In the genomic region with DNA sequence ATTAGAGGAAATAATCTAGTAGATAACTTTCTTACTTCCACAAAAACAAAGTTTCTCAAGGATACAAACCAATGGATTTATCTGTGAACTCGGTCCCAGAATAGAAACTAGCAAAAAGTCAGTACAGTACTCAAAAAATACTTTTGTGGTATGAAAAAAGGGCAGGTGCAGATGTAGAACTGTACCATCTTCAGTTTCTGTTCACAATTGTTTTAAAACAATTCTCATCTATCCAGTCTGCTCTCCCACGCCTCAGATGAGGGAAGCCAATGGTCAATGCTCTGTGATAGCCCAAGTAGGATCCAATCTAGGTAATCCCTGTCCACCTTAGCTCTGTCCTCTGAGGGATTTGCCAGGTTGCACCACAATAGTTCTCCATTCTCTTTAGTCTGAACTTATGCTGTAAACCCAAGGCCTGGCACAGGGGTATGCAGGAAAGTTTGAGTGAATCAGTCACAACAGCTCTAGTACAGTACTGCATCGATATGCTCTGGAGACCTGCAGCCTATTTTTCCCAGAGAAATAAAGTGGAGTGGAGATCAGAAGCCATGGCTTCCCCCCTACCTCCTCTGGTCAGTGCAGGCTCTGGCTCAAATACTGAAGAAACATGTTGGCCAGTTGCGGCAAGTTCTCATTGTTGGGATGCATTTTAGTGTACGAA, we compare ENCODE assay signal across 8 cellular contexts. TPM values are rescaled to one million over a fixed set of nuclear protein-coding genes. Genes with fewer than 3 reads are reported as not detected.
DNase-seq lines count a peak whose midpoint lies in the region; ATAC-seq, FAIRE-seq and TF ChIP-seq lines count a peak whose summit lies in the region.

No MANE protein-coding gene starts in this region.

- H3K9me1 ChIP-seq in keratinocyte (ENCODE audit: control insufficient read depth, extremely low read depth, insufficient read depth, low read length): no peaks in the 10 kb centered on the region

- peaks cover 32% of the 10 kb centered on the region for H3K4me1 Mint-ChIP-seq in activated CD8-positive, alpha-beta T cell treated with anti-CD3 and anti-CD28 coated beads, Interleukin-2, amount 10 ng/mL, durations not matched to agents 7 days and 5 days (ENCODE audit: low read depth)

- peak overlapping the region; percentile 84 for H3K4me2 ChIP-seq in keratinocyte (ENCODE audit: control insufficient read depth, extremely low read depth, insufficient read depth, low read depth, low read length)

- H3K4me1 ChIP-seq in keratinocyte (ENCODE audit: control insufficient read depth, extremely low read depth, insufficient read depth, low read length): peaks cover 21% of the 10 kb centered on the region
- peaks cover 0 to 33% (median 27%) of the 10 kb centered on the region in 4 donors for H3K4me1 ChIP-seq in tibial artery

- H3K9me3 ChIP-seq in keratinocyte (ENCODE audit: control insufficient read depth, low read depth, low read length) (no peaks in the 10 kb centered on the region), tibial artery (no peaks in the 10 kb centered on the region)

- H4K20me1 ChIP-seq in keratinocyte (ENCODE audit: control insufficient read depth, extremely low read depth, insufficient read depth, low read length): peaks cover 9% of the 10 kb centered on the region

- peak; percentile 21 for ATAC-seq in HG02642 (IDR thresholded peaks at IDR 0.05; ENCODE audit: poor library complexity, unreplicated experiment)
- ATAC-seq in activated CD8-positive, alpha-beta T cell treated with anti-CD3 and anti-CD28 coated beads, Interleukin-2, amount 10 ng/mL, durations not matched to agents 7 days and 5 days: no peak

- POLR2A ChIA-PET in activated CD8-positive, alpha-beta T cell treated with anti-CD3 and anti-CD28 coated beads, Interleukin-2, amount 10 ng/mL, durations not matched to agents 7 days and 5 days (lab: Charles Lee): interaction anchor here (1.0 to 2.4 kb wide), 4 partner anchors 16 to 334 kb away, joined by 3 to 9 read pairs (median 6); a partner anchor contains a TSS

- peak overlapping the region; percentile 90 for H3K9ac ChIP-seq in keratinocyte (ENCODE audit: control insufficient read depth, extremely low read depth, insufficient read depth, low read length)

- peak overlapping the region; percentile 78 for H3K27ac ChIP-seq in keratinocyte (ENCODE audit: control insufficient read depth, insufficient read depth, low read length)
- H3K27ac ChIP-seq in tibial artery: peak overlapping the region; percentile 88

- peak; percentile 43 for DNase-seq in GM10266 (ENCODE audit: extremely low spot score)
- DNase-seq in activated CD8-positive, alpha-beta T cell treated with anti-CD3 and anti-CD28 coated beads, Interleukin-2, amount 10 ng/mL, durations not matched to agents 7 days and 5 days: no peak
- no peak for DNase-seq in keratinocyte (ENCODE audit: low read depth, low spot score)
- no peak for DNase-seq in tibial artery
- DNase-seq in NCI-H345 treated with DMSO at 0.1 percent for 48 hours (lab: John Stamatoyannopoulos, UW; ENCODE audit: unreplicated experiment): no peak
- no peak for DNase-seq in activated gamma-delta T cell treated with Interleukin-2 at 50 U/mL for 16 hours
- no peak for DNase-seq in activated effector memory CD4-positive, alpha-beta T cell treated with anti-CD3 and anti-CD28 coated beads, Interleukin-2, amount 50 U/mL, for 16 hours

- CTCF ChIA-PET in activated CD8-positive, alpha-beta T cell treated with anti-CD3 and anti-CD28 coated beads, Interleukin-2, amount 10 ng/mL, durations not matched to agents 7 days and 5 days (lab: Charles Lee): no interaction called here

- H3K27me3 Mint-ChIP-seq in activated CD8-positive, alpha-beta T cell treated with anti-CD3 and anti-CD28 coated beads, Interleukin-2, amount 10 ng/mL, durations not matched to agents 7 days and 5 days (ENCODE audit: low read depth): no peaks in the 10 kb centered on the region

- H3K79me2 ChIP-seq in keratinocyte (ENCODE audit: control insufficient read depth, insufficient read depth, low read length): peaks cover 32% of the 10 kb centered on the region

- TF ChIP-seq CTCF in GM10266 (IDR thresholded peaks at IDR 0.05; ENCODE audit: control insufficient read depth, insufficient read depth, low read depth, missing control alignments) (no peak), keratinocyte (optimal IDR thresholded peaks at IDR 0.05 in 1 of 3, IDR thresholded peaks at IDR 0.05 in 1 of 3, conservative IDR thresholded peaks at IDR 0.05 in 1 of 3; ENCODE audit: extremely low read depth in 1 of 3, insufficient read depth in 2 of 3, low read length in 3 of 3) (no peak), tibial artery (IDR thresholded peaks at IDR 0.05) (no peak)

- H2AFZ ChIP-seq in keratinocyte (ENCODE audit: control insufficient read depth, low read length): no peak overlapping the region

- peaks cover 0 to 2% of the 10 kb centered on the region in 2 experiments for H3K36me3 ChIP-seq in keratinocyte (ENCODE audit: control insufficient read depth in 2 of 2, extremely low read depth in 1 of 2, insufficient read depth in 2 of 2, low read length in 2 of 2)
- peaks cover under 1 to 15% (median 3%) of the 10 kb centered on the region in 3 donors for H3K36me3 ChIP-seq in tibial artery

- peaks cover 35% of the 10 kb centered on the region for H3K36me3 Mint-ChIP-seq in activated CD8-positive, alpha-beta T cell treated with anti-CD3 and anti-CD28 coated beads, Interleukin-2, amount 10 ng/mL, durations not matched to agents 7 days and 5 days (ENCODE audit: low read depth)

- H3K4me3 Mint-ChIP-seq in activated CD8-positive, alpha-beta T cell treated with anti-CD3 and anti-CD28 coated beads, Interleukin-2, amount 10 ng/mL, durations not matched to agents 7 days and 5 days: peak overlapping the region; percentile 94

- dilution Hi-C loops in keratinocyte (cut with MboI; ENCODE audit: extremely low pct_ligation_motif_present, low sequenced_read_pairs): no loop called here

- peak overlapping the region; percentile 98 for H3K27ac Mint-ChIP-seq in activated CD8-positive, alpha-beta T cell treated with anti-CD3 and anti-CD28 coated beads, Interleukin-2, amount 10 ng/mL, durations not matched to agents 7 days and 5 days

- H3K4me3 ChIP-seq in keratinocyte (ENCODE audit: control insufficient read depth in 2 of 3, extremely low read depth in 1 of 3, insufficient read depth in 2 of 3, low read depth in 1 of 3, low read length in 3 of 3): peak overlapping the region; percentile 80 to 94 (median 88)
- H3K4me3 ChIP-seq in tibial artery: peak overlapping the region; percentile 71 to 86

- no peaks in the 10 kb centered on the region for H3K27me3 ChIP-seq in keratinocyte (ENCODE audit: control insufficient read depth, extremely low read depth, insufficient read depth, low read length)
- no peaks in the 10 kb centered on the region for H3K27me3 ChIP-seq in tibial artery

- H3K9me3 Mint-ChIP-seq in activated CD8-positive, alpha-beta T cell treated with anti-CD3 and anti-CD28 coated beads, Interleukin-2, amount 10 ng/mL, durations not matched to agents 7 days and 5 days (ENCODE audit: insufficient read depth): no peaks in the 10 kb centered on the region

- intact Hi-C loops in tibial artery (cut with DNase I; ENCODE audit: low total_unique reads): no loop called here

- FAIRE-seq in keratinocyte (lab: Jason Lieb, UNC): no peak

RNA-seq across cellular contexts. Expression of a gene that starts 1.4 kb away (rescaled TPM):
- 10 to 100 TPM; 14.6 to 15.2 TPM for total RNA-seq in activated CD8-positive, alpha-beta T cell treated with anti-CD3 and anti-CD28 coated beads, Interleukin-2, amount 10 ng/mL, durations not matched to agents 7 days and 5 days
- polyA plus RNA-seq in keratinocyte: 7.4 to 11.9 TPM (median 8.1 TPM) in 3 replicates
- 3.8 TPM for polyA plus RNA-seq in keratinocyte (2011; ENCODE audit: low read depth)
- polyA plus RNA-seq in keratinocyte (2011; cell fraction: cytosol; rRNA removed): 7.9 and 9.1 TPM in 2 replicates
- polyA plus RNA-seq in keratinocyte (2011; cell fraction: nucleus; rRNA removed): 8.5 and 10.2 TPM in 2 replicates
- polyA plus RNA-seq in keratinocyte (2012; ENCODE audit: low replicate concordance): 7.2 and 11.1 TPM in 2 replicates
- polyA minus RNA-seq in keratinocyte: 4.7 to 7.6 TPM (median 7.1 TPM) in 3 replicates
- 4.2 TPM for polyA minus RNA-seq in keratinocyte (2011; cell fraction: cytosol; rRNA and poly(A)+ RNA removed)
- 4.1 and 5.0 TPM in 2 replicates for polyA minus RNA-seq in keratinocyte (2011; cell fraction: nucleus; rRNA and poly(A)+ RNA removed)

RNA-seq across cellular contexts. Expression of a gene that starts 22.7 kb away (rescaled TPM):
- total RNA-seq in activated CD8-positive, alpha-beta T cell treated with anti-CD3 and anti-CD28 coated beads, Interleukin-2, amount 10 ng/mL, durations not matched to agents 7 days and 5 days: 10 to 100 TPM; 41.1 to 45.9 TPM
- polyA plus RNA-seq in keratinocyte: 26.5 to 28.2 TPM (median 26.5 TPM) in 3 replicates
- 28.6 TPM for polyA plus RNA-seq in keratinocyte (2011; ENCODE audit: low read depth)
- 22.8 and 23.9 TPM in 2 replicates for polyA plus RNA-seq in keratinocyte (2011; cell fraction: cytosol; rRNA removed)
- polyA plus RNA-seq in keratinocyte (2011; cell fraction: nucleus; rRNA removed): 20.7 and 22.9 TPM in 2 replicates
- 39.5 and 42.1 TPM in 2 replicates for polyA plus RNA-seq in keratinocyte (2012; ENCODE audit: low replicate concordance)
- 11.0 to 15.2 TPM (median 12.3 TPM) in 3 replicates for polyA minus RNA-seq in keratinocyte
- polyA minus RNA-seq in keratinocyte (2011; cell fraction: cytosol; rRNA and poly(A)+ RNA removed): 90.0 TPM
- polyA minus RNA-seq in keratinocyte (2011; cell fraction: nucleus; rRNA and poly(A)+ RNA removed): 12.3 and 12.5 TPM in 2 replicates

RNA-seq across cellular contexts. Expression of a gene that starts 23.8 kb away (rescaled TPM):
- 10 to 100 TPM; 34.5 to 37.1 TPM for total RNA-seq in activated CD8-positive, alpha-beta T cell treated with anti-CD3 and anti-CD28 coated beads, Interleukin-2, amount 10 ng/mL, durations not matched to agents 7 days and 5 days
- 31.8 to 55.4 TPM (median 35.8 TPM) in 3 replicates for polyA plus RNA-seq in keratinocyte
- polyA plus RNA-seq in keratinocyte (2011; ENCODE audit: low read depth): 64.1 TPM
- polyA plus RNA-seq in keratinocyte (2011; cell fraction: cytosol; rRNA removed): 32.9 and 65.9 TPM in 2 replicates
- polyA plus RNA-seq in keratinocyte (2011; cell fraction: nucleus; rRNA removed): 24.1 and 33.0 TPM in 2 replicates
- 33.9 and 49.9 TPM in 2 replicates for polyA plus RNA-seq in keratinocyte (2012; ENCODE audit: low replicate concordance)
- polyA minus RNA-seq in keratinocyte: 6.0 to 30.2 TPM (median 18.9 TPM) in 3 replicates
- 22.8 TPM for polyA minus RNA-seq in keratinocyte (2011; cell fraction: cytosol; rRNA and poly(A)+ RNA removed)
- 8.8 and 16.3 TPM in 2 replicates for polyA minus RNA-seq in keratinocyte (2011; cell fraction: nucleus; rRNA and poly(A)+ RNA removed)

RNA-seq across cellular contexts. Expression of a gene that starts 41.8 kb away (rescaled TPM):
- under 1 TPM; 0.08 TPM for total RNA-seq in activated CD8-positive, alpha-beta T cell treated with anti-CD3 and anti-CD28 coated beads, Interleukin-2, amount 10 ng/mL, durations not matched to agents 7 days and 5 days
- 1.2 to 4.7 TPM (median 2.6 TPM) in 3 replicates for polyA plus RNA-seq in keratinocyte
- 0.64 TPM for polyA plus RNA-seq in keratinocyte (2011; ENCODE audit: low read depth)
- polyA plus RNA-seq in keratinocyte (2011; cell fraction: cytosol; rRNA removed): 2.2 and 3.3 TPM in 2 replicates
- polyA plus RNA-seq in keratinocyte (2011; cell fraction: nucleus; rRNA removed): 2.4 and 2.6 TPM in 2 replicates
- 0.54 and 5.9 TPM in 2 replicates for polyA plus RNA-seq in keratinocyte (2012; ENCODE audit: low replicate concordance)
- polyA minus RNA-seq in keratinocyte: 2.9 to 8.0 TPM (median 7.9 TPM) in 3 replicates
- polyA minus RNA-seq in keratinocyte (2011; cell fraction: cytosol; rRNA and poly(A)+ RNA removed): 3.6 TPM
- 2.5 and 5.1 TPM in 2 replicates for polyA minus RNA-seq in keratinocyte (2011; cell fraction: nucleus; rRNA and poly(A)+ RNA removed)
